21 cellular contexts compared by ENCODE assay signal in genomic region chr17:22265807-22266206, GRCh38.
"Had no signal": no experiment of that assay in that cellular context is flagged by ENCODE, and none has a peak within 500 bp of the region (broad histone marks: within the 10 kb centered on the region; RNA-seq: fewer than 3 reads in every experiment).

No MANE protein-coding gene starts in this region.

- H3K36me3 Mint-ChIP-seq: activated CD4-positive, alpha-beta memory T cell treated with anti-CD3 and anti-CD28 coated beads for 36 hours; activated naive CD4-positive, alpha-beta T cell treated with anti-CD3 and anti-CD28 coated beads, Interleukin-2, amount 10 ng/mL, durations not matched to agents 7 days and 5 days; neural progenitor cell had no signal

- H3K9ac ChIP-seq: neural progenitor cell had no signal

- H3K27me3 ChIP-seq: heart right ventricle, neural progenitor cell, tibial artery had no signal

- H3K36me3 ChIP-seq: heart right ventricle, neural progenitor cell, prostate gland, tibial artery had no signal

- H3K9me3 ChIP-seq: prostate gland had no signal

- H3K27ac Mint-ChIP-seq: activated CD4-positive, alpha-beta memory T cell treated with anti-CD3 and anti-CD28 coated beads for 36 hours; activated naive CD4-positive, alpha-beta T cell treated with anti-CD3 and anti-CD28 coated beads, Interleukin-2, amount 10 ng/mL, durations not matched to agents 7 days and 5 days; activated T-cell treated with anti-CD3 and anti-CD28 coated beads, Interleukin-2, amount 50 U/mL, for 72 hours; naive thymus-derived CD4-positive, alpha-beta T cell; neural progenitor cell; WTC11 had no signal

- H3K27ac ChIP-seq: epithelial cell of prostate, heart right ventricle, neural progenitor cell, prostate gland, tibial artery had no signal

- H3K4me1 ChIP-seq: heart right ventricle, neural progenitor cell, prostate gland, tibial artery had no signal

- DNase-seq: activated CD4-positive, alpha-beta memory T cell treated with anti-CD3 and anti-CD28 coated beads for 36 hours; activated CD4-positive, alpha-beta T cell treated with anti-CD3 and anti-CD28 coated beads for 4 hours; activated effector memory CD4-positive, alpha-beta T cell treated with Interleukin-2 at 50 U/mL for 16 hours; activated naive CD4-positive, alpha-beta T cell treated with anti-CD3 and anti-CD28 coated beads, Interleukin-2, amount 10 ng/mL, durations not matched to agents 7 days and 5 days; activated T-cell treated with anti-CD3 and anti-CD28 coated beads, Interleukin-2, amount 50 U/mL, for 72 hours; cerebellar nuclear complex; cortex of kidney; heart right ventricle; naive thymus-derived CD4-positive, alpha-beta T cell; stimulated activated CD4-positive, alpha-beta T cell treated with anti-CD3 and anti-CD28 coated beads, Interleukin-12 subunit alpha, Interleukin-12 subunit beta, amount 100 ng/mL, for 4 hours; stimulated activated CD4-positive, alpha-beta T cell treated with anti-CD3 and anti-CD28 coated beads, Interleukin-4, amount 100 ng/mL, for 4 hours; stimulated activated naive CD8-positive, alpha-beta T cell treated with anti-CD3 and anti-CD28 coated beads, Interleukin-15, Interleukin-2, amounts not matched to agents 100 U/mL and 50 U/mL, for 24 hours; substantia nigra; T-helper 9 cell; tibial artery had no signal

- H3K4me3 Mint-ChIP-seq: activated CD4-positive, alpha-beta memory T cell treated with anti-CD3 and anti-CD28 coated beads for 36 hours; activated naive CD4-positive, alpha-beta T cell treated with anti-CD3 and anti-CD28 coated beads, Interleukin-2, amount 10 ng/mL, durations not matched to agents 7 days and 5 days; activated T-cell treated with anti-CD3 and anti-CD28 coated beads, Interleukin-2, amount 50 U/mL, for 72 hours; naive thymus-derived CD4-positive, alpha-beta T cell; neural progenitor cell; WTC11 had no signal

- H3K27me3 Mint-ChIP-seq: activated CD4-positive, alpha-beta memory T cell treated with anti-CD3 and anti-CD28 coated beads for 36 hours; activated naive CD4-positive, alpha-beta T cell treated with anti-CD3 and anti-CD28 coated beads, Interleukin-2, amount 10 ng/mL, durations not matched to agents 7 days and 5 days; naive thymus-derived CD4-positive, alpha-beta T cell had no signal

- H3K4me1 Mint-ChIP-seq: activated naive CD4-positive, alpha-beta T cell treated with anti-CD3 and anti-CD28 coated beads, Interleukin-2, amount 10 ng/mL, durations not matched to agents 7 days and 5 days; naive thymus-derived CD4-positive, alpha-beta T cell; neural progenitor cell; WTC11 had no signal

- ATAC-seq: activated T-cell treated with anti-CD3 and anti-CD28 coated beads, Interleukin-2, amount 50 U/mL, for 72 hours; left lobe of liver; naive thymus-derived CD4-positive, alpha-beta T cell; stimulated activated naive CD8-positive, alpha-beta T cell treated with anti-CD3 and anti-CD28 coated beads, Interleukin-15, Interleukin-2, amounts not matched to agents 100 U/mL and 50 U/mL, for 24 hours; WTC11 had no signal

- H3K4me3 ChIP-seq: heart right ventricle, lung, neural progenitor cell, prostate gland, tibial artery had no signal
